21 cellular contexts compared by ENCODE assay signal in genomic region chr4:71212216-71212615, GRCh38.
DNase-seq lines count a peak whose midpoint lies in the region; ATAC-seq, FAIRE-seq and TF ChIP-seq lines count a peak whose summit lies in the region.
"Had no signal": no experiment of that assay in that cellular context is flagged by ENCODE, and none has a peak within 500 bp of the region (broad histone marks: within the 10 kb centered on the region; RNA-seq: fewer than 3 reads in every experiment).

No MANE protein-coding gene starts in this region.

- FAIRE-seq in HepG2 (lab: Jason Lieb, UNC) (no peak), bronchial epithelial cell (lab: Jason Lieb, UNC) (peak; percentile 7)
- FAIRE-seq: A549, G401.6, GM12892, GM19239 had no signal

- TF ChIP-seq POLR2A in HepG2 (IDR thresholded peaks at IDR 0.05; ENCODE audit: insufficient read depth in 1 of 2, low read depth in 2 of 2, low read length in 2 of 2): no peak

- ATAC-seq in HepG2: no peak
- peak; percentile 12 for ATAC-seq in aorta (ENCODE audit: low FRiP score)
- ATAC-seq: A549 had no signal

- TF ChIP-seq CTCF in liver (IDR thresholded peaks at IDR 0.05; ENCODE audit: low read depth, low read length, missing input control): no peak
- no peak for TF ChIP-seq CTCF in HepG2 (CRISPR knock-in tag; IDR thresholded peaks at IDR 0.05)
- no peak for TF ChIP-seq CTCF in bronchial epithelial cell (IDR thresholded peaks at IDR 0.05; ENCODE audit: insufficient read depth, low read length, severe bottlenecking)
- TF ChIP-seq CTCF in hepatocyte (IDR thresholded peaks at IDR 0.05; ENCODE audit: poor library complexity): no peak

- no peaks in the 10 kb centered on the region for H4K20me1 ChIP-seq in HepG2 (ENCODE audit: insufficient read depth, low read length)
- no peaks in the 10 kb centered on the region for H4K20me1 ChIP-seq in hepatocyte (ENCODE audit: insufficient read depth, poor library complexity, severe bottlenecking)

- WGBS in liver: 93% methylated on average over 1 of the region's 1 CpG
- 41% methylated on average over 1 of the region's 1 CpG for WGBS in HepG2 (ENCODE audit: low lambda C conversion rate)
- WGBS in hepatocyte (ENCODE audit: low lambda C conversion rate, missing lambda C conversion rate): 62% methylated on average over 1 of the region's 1 CpG
- WGBS in aorta, 2 donors: 90 to 93% methylated on average over 1 of the region's 1 CpG

- intact Hi-C loops in HepG2 (cut with micrococcal nuclease; ENCODE audit: unreplicated experiment): no loop called here
- intact Hi-C loops in aorta (cut with DNase I): no loop called here

- no peaks in the 10 kb centered on the region for H3K9me2 ChIP-seq in hepatocyte (replicated peaks; ENCODE audit: insufficient read depth)

- no peak overlapping the region for H3K4me3 ChIP-seq in liver (ENCODE audit: low read depth in 1 of 3, low read length in 3 of 3)
- no peak overlapping the region for H3K4me3 ChIP-seq in HepG2 (replicated peaks in 1 of 3; ENCODE audit: insufficient read depth in 1 of 3, low read depth in 2 of 3, low read length in 3 of 3)
- no peak overlapping the region for H3K4me3 ChIP-seq in bronchial epithelial cell (ENCODE audit: low read depth, low read length)
- no peak overlapping the region for H3K4me3 ChIP-seq in hepatocyte
- no peak overlapping the region for H3K4me3 ChIP-seq in aorta (ENCODE audit: low read length in 2 of 2)
- H3K4me3 ChIP-seq in H7 (ENCODE audit: insufficient read depth, low read depth, low read length): no peak overlapping the region
- H3K4me3 ChIP-seq: A549 had no signal

- in situ Hi-C loops in HepG2 (cut with HindIII; ENCODE audit: extremely low pct_ligation_motif_present, low pct_unique_long_range_greater_than_20kb): no loop called here

- BruUV-seq in HepG2 (replicated peaks; lab: Mats Ljungman, UMichigan): no TSS peak

- no peak overlapping the region for H3K4me2 ChIP-seq in HepG2 (ENCODE audit: low read depth, low read length)
- H3K4me2 ChIP-seq in hepatocyte: no peak overlapping the region
- H3K4me2 ChIP-seq: A549 had no signal

- H3K36me3 ChIP-seq in liver (ENCODE audit: control insufficient read depth in 4 of 4, insufficient read depth in 3 of 4, low read depth in 1 of 4, low read length in 3 of 4) (no peaks in the 10 kb centered on the region), HepG2 (replicated peaks in 1 of 2; ENCODE audit: control insufficient read depth in 1 of 2, insufficient read depth in 2 of 2, low read length in 2 of 2) (no peaks in the 10 kb centered on the region), bronchial epithelial cell (ENCODE audit: control insufficient read depth, insufficient read depth, low read length) (no peaks in the 10 kb centered on the region), hepatocyte (replicated peaks; ENCODE audit: insufficient read depth, low read depth) (no peaks in the 10 kb centered on the region), aorta (ENCODE audit: control insufficient read depth in 1 of 2, insufficient read depth in 2 of 2, low read length in 1 of 2) (no peaks in the 10 kb centered on the region), H7 (replicated peaks; ENCODE audit: control insufficient read depth, insufficient read depth, low read length) (no peaks in the 10 kb centered on the region)

- H3K9me3 ChIP-seq in liver (ENCODE audit: control insufficient read depth in 4 of 4, low read length in 3 of 4) (no peaks in the 10 kb centered on the region), HepG2 (ENCODE audit: low read length) (no peaks in the 10 kb centered on the region), hepatocyte (ENCODE audit: low read depth) (no peaks in the 10 kb centered on the region), aorta (ENCODE audit: control insufficient read depth, low read length) (peaks cover 2% of the 10 kb centered on the region)
- H3K9me3 ChIP-seq: A549 had no signal

- no peak for DNase-seq in HepG2 (ENCODE audit: low spot score)
- DNase-seq in bronchial epithelial cell (ENCODE audit: low read depth): no peak
- DNase-seq in hepatocyte (ENCODE audit: low spot score): no peak
- DNase-seq in aorta: no peak
- DNase-seq in NCI-H128 (lab: John Stamatoyannopoulos, UW; ENCODE audit: unreplicated experiment): no peak
- no peak for DNase-seq in activated effector memory CD4-positive, alpha-beta T cell treated with Interleukin-2 at 50 U/mL for 16 hours
- no peak for DNase-seq in H7
- DNase-seq: AML-193; CD4-positive, CD25-positive, alpha-beta regulatory T cell; DMS53; Karpas-422; NCI-H1417 treated with DMSO at 0.1 percent for 48 hours; NCI-H2029; NCI-H2171 treated with DMSO at 0.1 percent for 48 hours; NCI-H510A; SIG-M5 had no signal

- H3K79me2 ChIP-seq in HepG2 (ENCODE audit: insufficient read depth, low read length): no peaks in the 10 kb centered on the region
- no peaks in the 10 kb centered on the region for H3K79me2 ChIP-seq in hepatocyte

- H2AFZ ChIP-seq in HepG2 (ENCODE audit: low read length) (no peak overlapping the region), hepatocyte (no peak overlapping the region)

- TF ChIP-seq RAD21 in liver (IDR thresholded peaks at IDR 0.05): no peak
- no peak for TF ChIP-seq RAD21 in HepG2 (CRISPR knock-in tag; IDR thresholded peaks at IDR 0.05)

- peak overlapping the region; percentile 62 to 74 for H3K27ac ChIP-seq in liver (ENCODE audit: low read depth in 1 of 2, low read length in 2 of 2)
- H3K27ac ChIP-seq in HepG2 (ENCODE audit: extremely low read length, insufficient read depth, low read length): no peak overlapping the region
- peak overlapping the region; percentile 58 for H3K27ac ChIP-seq in hepatocyte
- H3K27ac ChIP-seq in aorta (ENCODE audit: low read depth in 1 of 2, low read length in 2 of 2): no peak overlapping the region
- H3K27ac ChIP-seq: A549 had no signal

- POLR2A ChIA-PET in HepG2 (lab: Yijun Ruan, JAX): no interaction called here

- H3K4me1 ChIP-seq in liver (ENCODE audit: control insufficient read depth in 4 of 4, insufficient read depth in 4 of 4, low read length in 3 of 4) (peaks cover 9 to 30% (median 22%) of the 10 kb centered on the region in 4 donors), HepG2 (ENCODE audit: insufficient read depth, low read length) (no peaks in the 10 kb centered on the region), hepatocyte (ENCODE audit: insufficient read depth) (peaks cover 5% of the 10 kb centered on the region), aorta (ENCODE audit: control insufficient read depth in 1 of 2, insufficient read depth in 2 of 2, low read length in 2 of 2) (peaks cover 0 to 1% of the 10 kb centered on the region in 2 donors)

- CTCF ChIA-PET in HepG2 (lab: Yijun Ruan, JAX; ENCODE audit: low intra/inter-chr PET ratio, low total read pairs): no interaction called here

- TF ChIP-seq EP300 in HepG2 (IDR thresholded peaks at IDR 0.05; ENCODE audit: low read depth in 2 of 2, low read length in 2 of 2): no peak
- no peak for TF ChIP-seq EP300 in HepG2 (CRISPR knock-in tag; IDR thresholded peaks at IDR 0.05; ENCODE audit: borderline replicate concordance)

- H3K9ac ChIP-seq in liver (ENCODE audit: low read depth in 1 of 2, low read length in 2 of 2) (no peak overlapping the region), HepG2 (ENCODE audit: insufficient read depth, low read depth, low read length) (no peak overlapping the region)

- H3K27me3 ChIP-seq in liver (ENCODE audit: control insufficient read depth in 4 of 4, insufficient read depth in 4 of 4, low read length in 3 of 4) (no peaks in the 10 kb centered on the region), HepG2 (ENCODE audit: control insufficient read depth in 1 of 2, insufficient read depth in 2 of 2, low read length in 2 of 2) (no peaks in the 10 kb centered on the region), bronchial epithelial cell (ENCODE audit: control insufficient read depth, insufficient read depth, low read length) (no peaks in the 10 kb centered on the region), hepatocyte (no peaks in the 10 kb centered on the region), aorta (ENCODE audit: control insufficient read depth in 1 of 2, insufficient read depth in 2 of 2, low read length in 1 of 2) (no peaks in the 10 kb centered on the region), H7 (ENCODE audit: control insufficient read depth, insufficient read depth, low read length) (no peaks in the 10 kb centered on the region)

TF ChIP-seq in liver, 16 proteins besides CTCF, POLR2A, EP300 and RAD21 (continues in another document):
- TF ChIP-seq JUND (IDR thresholded peaks at IDR 0.05): no peak
- no peak for TF ChIP-seq ZBTB33 (IDR thresholded peaks at IDR 0.05)
- TF ChIP-seq FOXA1 (IDR thresholded peaks at IDR 0.05): no peak
- no peak for TF ChIP-seq YY1 (IDR thresholded peaks at IDR 0.05)
- no peak for TF ChIP-seq RXRA (IDR thresholded peaks at IDR 0.05)

TF ChIP-seq in HepG2, 621 proteins besides CTCF, POLR2A, EP300 and RAD21:
- no peak for TF ChIP-seq ZNF326 (CRISPR knock-in tag; IDR thresholded peaks at IDR 0.05; ENCODE audit: borderline replicate concordance)
- no peak for TF ChIP-seq HES4 (CRISPR knock-in tag; IDR thresholded peaks at IDR 0.05; ENCODE audit: borderline replicate concordance)
- no peak for TF ChIP-seq EED (CRISPR knock-in tag; IDR thresholded peaks at IDR 0.05)
- no peak for TF ChIP-seq TMF1 (CRISPR knock-in tag; IDR thresholded peaks at IDR 0.05; ENCODE audit: low read depth)
- no peak for TF ChIP-seq NR1H2 (CRISPR knock-in tag; IDR thresholded peaks at IDR 0.05; ENCODE audit: borderline replicate concordance, low read depth)
- no peak for TF ChIP-seq MYNN (CRISPR knock-in tag; IDR thresholded peaks at IDR 0.05; ENCODE audit: low read depth)
- TF ChIP-seq ZC3H13 (CRISPR knock-in tag; IDR thresholded peaks at IDR 0.05): no peak
- no peak for TF ChIP-seq ZMAT5 (CRISPR knock-in tag; IDR thresholded peaks at IDR 0.05; ENCODE audit: borderline replicate concordance, low read depth)

Comparison
In these comparisons a context has a peak if more than half of its experiments do, and no peak if none do; other contexts are left out.
1. H3K27ac ChIP-seq: peak in liver (2 of 2) and hepatocyte (single experiment); none in HepG2 (single experiment) and aorta (0 of 2).